Comparison of ENCODE assay signal across 9 cellular contexts in genomic region chr16:87560428-87561199, GRCh38.
A peak's percentile ranks its signal among the peaks of the same experiment; 100 is the strongest.
DNase-seq lines count a peak whose midpoint lies in the region; ATAC-seq and TF ChIP-seq lines count a peak whose summit lies in the region.
"Had no signal": no experiment of that assay in that cellular context is flagged by ENCODE, and none has a peak within 500 bp of the region (broad histone marks: within the 10 kb centered on the region; RNA-seq: fewer than 3 reads in every experiment).

No MANE protein-coding gene starts in this region.

- no peaks in the 10 kb centered on the region for H3K27me3 ChIP-seq in NT2/D1 (ENCODE audit: insufficient read depth, insufficient read length)

- ATAC-seq in HG03520 (IDR thresholded peaks at IDR 0.05; ENCODE audit: unreplicated experiment), result no peak

- H3K36me3 ChIP-seq in NT2/D1 (ENCODE audit: insufficient read depth, insufficient read length, low read length), result no peaks in the 10 kb centered on the region

- no peak overlapping the region for H3K4me3 ChIP-seq in NT2/D1 (ENCODE audit: insufficient read length, low read depth)
- H3K4me3 ChIP-seq: skin epidermis had no signal

- no peak for TF ChIP-seq POLR2A in erythroblast (IDR thresholded peaks at IDR 0.05; ENCODE audit: low read length)

- peak; percentile 65 for DNase-seq in SIG-M5 treated with dmso at 0.1 percent for 504 hours (lab: John Stamatoyannopoulos, UW; ENCODE audit: unreplicated experiment)
- DNase-seq in SIG-M5 (lab: John Stamatoyannopoulos, UW), result no peak
- DNase-seq in NT2/D1 (ENCODE audit: low read depth, low spot score), result peak; percentile 63
- peak; percentile 29 to 40 for DNase-seq in erythroblast (lab: John Stamatoyannopoulos, UW)
- peak; percentile 11 for DNase-seq in stimulated activated CD8-positive, alpha-beta memory T cell treated with anti-CD3 and anti-CD28 coated beads, Interleukin-7, amount 100 ng/mL, for 24 hours (ENCODE audit: low read depth)
- no peak for DNase-seq in T-helper 9 cell
- no peak for DNase-seq in dedifferentiated amniotic fluid mesenchymal stem cell (ENCODE audit: extremely low spot score)

- peaks cover 9% of the 10 kb centered on the region; the same call in 1 of the 2 replicates for H3K9me3 ChIP-seq in NT2/D1 (ENCODE audit: insufficient read depth, low read length)

- no peak overlapping the region for H3K9ac ChIP-seq in NT2/D1 (ENCODE audit: insufficient read length, low read depth)

- peaks cover 16% of the 10 kb centered on the region for H3K4me1 ChIP-seq in NT2/D1 (ENCODE audit: insufficient read depth, insufficient read length)

Comparison
In these comparisons a context has a peak if more than half of its experiments do, and no peak if none do; other contexts are left out.
1. DNase-seq: peak in SIG-M5 treated with dmso at 0.1 percent for 504 hours (single experiment), NT2/D1 (single experiment), erythroblast (2 of 2) and stimulated activated CD8-positive, alpha-beta memory T cell treated with anti-CD3 and anti-CD28 coated beads, Interleukin-7, amount 100 ng/mL, for 24 hours (single experiment); none in SIG-M5 (single experiment), T-helper 9 cell (single experiment) and dedifferentiated amniotic fluid mesenchymal stem cell (single experiment).